In the genomic region with DNA sequence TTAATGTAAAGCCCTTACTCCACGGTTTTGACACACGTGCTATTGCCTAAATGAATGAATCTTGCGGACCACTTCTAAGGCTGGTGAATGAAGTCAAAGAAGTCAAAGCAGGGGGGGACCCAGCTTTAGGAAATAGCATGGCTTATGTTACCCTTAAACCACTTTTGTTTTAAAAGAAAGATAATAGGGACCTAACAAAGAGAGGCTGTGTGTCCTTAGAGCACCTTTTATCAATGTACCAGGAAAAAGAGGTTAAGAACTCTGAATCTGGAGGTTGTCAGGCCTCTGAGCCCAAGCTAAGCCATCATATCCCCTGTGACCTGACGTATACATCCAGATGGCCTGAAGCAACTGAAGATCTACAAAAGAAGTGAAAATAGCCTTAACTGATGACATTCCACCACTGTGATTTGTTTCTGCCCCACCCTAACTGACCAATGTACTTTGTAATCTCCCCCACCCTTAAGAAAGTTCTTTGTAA, we compare ENCODE assay signal across 1 cellular context.
TF ChIP-seq lines count a peak whose summit lies in the region.

No MANE protein-coding gene starts in this region.

TF ChIP-seq in SK-N-SH, 30 proteins besides CTCF, POLR2A, EP300 and RAD21:
- 0 out of 2 replicates have a peak, but pooled peaks have one; percentile 5 for TF ChIP-seq GABPA (IDR thresholded peaks at IDR 0.05; ENCODE audit: low read depth)
